ENCODE assay signal across 8 cellular contexts in genomic region chr3:39108309-39108708, GRCh38. TPM values are rescaled to one million over a fixed set of nuclear protein-coding genes. Genes with fewer than 3 reads are reported as not detected.
DNase-seq lines count a peak whose midpoint lies in the region; ATAC-seq and TF ChIP-seq lines count a peak whose summit lies in the region.

No MANE protein-coding gene starts in this region.

- peaks cover 41% of the 10 kb centered on the region for H3K79me2 ChIP-seq in mammary epithelial cell (ENCODE audit: insufficient read depth, low read length)

- no peaks in the 10 kb centered on the region for H3K9me3 ChIP-seq in mammary epithelial cell (replicated peaks; ENCODE audit: insufficient read depth, low read length)

- peak overlapping the region; percentile 94 for H3K4me3 Mint-ChIP-seq in natural killer cell treated with Interleukin-12 subunit alpha and Interleukin-12 subunit beta and Interleukin-15 and Interleukin-18, amount 100 ng/mL, for 72 hours

- intact Hi-C loops in mammary epithelial cell (cut with micrococcal nuclease): loop anchor here (5.0 kb wide), 1 partner anchor 274 kb away; the partner anchor contains the start of gene SLC25A38

- TF ChIP-seq CTCF in LNCaP clone FGC (IDR thresholded peaks at IDR 0.05; ENCODE audit: control insufficient read depth, extremely low read depth, insufficient read depth) (no peak), mammary epithelial cell (conservative IDR thresholded peaks at IDR 0.05 in 1 of 2, IDR thresholded peaks at IDR 0.05 in 1 of 2; ENCODE audit: extremely low read depth in 1 of 2, insufficient read depth in 1 of 2, low read depth in 1 of 2, low read length in 2 of 2) (no peak)

- H3K27me3 Mint-ChIP-seq in natural killer cell treated with Interleukin-12 subunit alpha and Interleukin-12 subunit beta and Interleukin-15 and Interleukin-18, amount 100 ng/mL, for 72 hours: peaks cover 17 to 25% of the 10 kb centered on the region in 2 donors

- H3K9me3 Mint-ChIP-seq in natural killer cell treated with Interleukin-12 subunit alpha and Interleukin-12 subunit beta and Interleukin-15 and Interleukin-18, amount 100 ng/mL, for 72 hours: no peaks in the 10 kb centered on the region

- no peak for TF ChIP-seq POLR2A in GM18505 (IDR thresholded peaks at IDR 0.05; ENCODE audit: borderline replicate concordance, extremely low read depth, insufficient read depth, insufficient read length)

- peaks cover 36 to 41% of the 10 kb centered on the region in 2 donors for H3K4me1 Mint-ChIP-seq in natural killer cell treated with Interleukin-12 subunit alpha and Interleukin-12 subunit beta and Interleukin-15 and Interleukin-18, amount 100 ng/mL, for 72 hours (ENCODE audit: low read depth in 2 of 2)

- ATAC-seq in GM18505 (IDR thresholded peaks at IDR 0.05; ENCODE audit: unreplicated experiment): peak; percentile 84
- ATAC-seq in GM21723 (IDR thresholded peaks at IDR 0.05; ENCODE audit: unreplicated experiment): peak; percentile 72
- ATAC-seq in natural killer cell treated with Interleukin-12 subunit alpha and Interleukin-12 subunit beta and Interleukin-15 and Interleukin-18, amount 100 ng/mL, for 72 hours: peak; percentile 75 to 79

- H3K36me3 Mint-ChIP-seq in natural killer cell treated with Interleukin-12 subunit alpha and Interleukin-12 subunit beta and Interleukin-15 and Interleukin-18, amount 100 ng/mL, for 72 hours: no peaks in the 10 kb centered on the region

- no peaks in the 10 kb centered on the region for H3K27me3 ChIP-seq in mammary epithelial cell (ENCODE audit: insufficient read depth, low read length)

- CTCF ChIA-PET in mammary epithelial cell (lab: Charles Lee; ENCODE audit: low non-redundant PET): interaction anchor here (0.6 to 1.0 kb wide), 2 partner anchors 180 to 183 kb away, joined by 3 to 4 read pairs; no protein-coding TSS in a partner anchor

- no peaks in the 10 kb centered on the region for H3K36me3 ChIP-seq in mammary epithelial cell (ENCODE audit: insufficient read depth, low read length)

- H3K4me1 ChIP-seq in mammary epithelial cell (ENCODE audit: insufficient read depth, low read length): peaks cover 23% of the 10 kb centered on the region

- dilution Hi-C loops in mammary epithelial cell (cut with HindIII; ENCODE audit: low sequenced_read_pairs): loop anchor here (5.0 kb wide), 2 partner anchors 84 to 184 kb away; partner anchors contain the start of gene XIRP1

- peak overlapping the region; percentile 15 to 20 for H3K27ac Mint-ChIP-seq in natural killer cell treated with Interleukin-12 subunit alpha and Interleukin-12 subunit beta and Interleukin-15 and Interleukin-18, amount 100 ng/mL, for 72 hours

- no peaks in the 10 kb centered on the region for H4K20me1 ChIP-seq in mammary epithelial cell (ENCODE audit: insufficient read depth, low read length)

- in situ Hi-C loops in mammary epithelial cell (cut with MboI; ENCODE audit: low sequenced_read_pairs in 2 of 2): loop anchor here in 1 of 2 donors (25.0 kb wide), 1 partner anchor 154 kb away; no protein-coding TSS in a partner anchor

- TSS peak; percentile 29 for BruUV-seq in mammary epithelial cell (replicated peaks; lab: Mats Ljungman, UMichigan)

- peak overlapping the region; percentile 97 for H2AFZ ChIP-seq in mammary epithelial cell (ENCODE audit: low read depth, low read length)

- 49% methylated on average over 2 of the region's 2 CpGs for WGBS in mammary epithelial cell (ENCODE audit: low coverage, missing lambda C conversion rate)

- H3K4me2 ChIP-seq in mammary epithelial cell (ENCODE audit: insufficient read depth, low read depth, low read length): peak overlapping the region; percentile 90

- peak overlapping the region; percentile 86 for H3K27ac ChIP-seq in mammary epithelial cell (ENCODE audit: insufficient read depth, low read depth, low read length)

- H3K4me3 ChIP-seq in LNCaP clone FGC (ENCODE audit: low read depth, low read length) (peak overlapping the region; percentile 99), mammary epithelial cell (replicated peaks in 1 of 3; ENCODE audit: insufficient read depth in 1 of 3, low read depth in 2 of 3, low read length in 3 of 3) (peak overlapping the region; percentile 72 to 95 (median 91))

- H3K9ac ChIP-seq in mammary epithelial cell (ENCODE audit: insufficient read depth, low read length): no peak overlapping the region

- DNase-seq in LNCaP clone FGC (ENCODE audit: low read depth) (no peak), mammary epithelial cell (no peak), DMS153 (lab: John Stamatoyannopoulos, UW) (no peak), DMS53 (lab: John Stamatoyannopoulos, UW) (no peak), RKO (ENCODE audit: low spot score) (no peak)
- peak; percentile 62 for DNase-seq in natural killer cell treated with Interleukin-12 subunit alpha and Interleukin-12 subunit beta and Interleukin-15 and Interleukin-18, amount 100 ng/mL, for 72 hours (ENCODE audit: low spot score)

RNA-seq across cellular contexts. Expression of gene TTC21A, which starts 0.8 kb away (rescaled TPM):
- total RNA-seq in mammary epithelial cell: 1 to 10 TPM; 5.2 to 5.7 TPM
- polyA plus RNA-seq in mammary epithelial cell: 1.3 TPM
- not detected for polyA minus RNA-seq in mammary epithelial cell
- total RNA-seq in natural killer cell treated with Interleukin-12 subunit alpha and Interleukin-12 subunit beta and Interleukin-15 and Interleukin-18, amount 100 ng/mL, for 72 hours: 1 to 10 TPM in 1 of 2 donors, under 1 TPM in 1; 0.12 to 1.8 TPM

RNA-seq across cellular contexts. Expression of gene GORASP1, which starts 0.9 kb away (rescaled TPM):
- total RNA-seq in mammary epithelial cell: 10 to 100 TPM; 47.0 to 51.3 TPM
- 37.7 TPM for polyA plus RNA-seq in mammary epithelial cell
- 73.7 TPM for polyA minus RNA-seq in mammary epithelial cell
- 10 to 100 TPM; 12.9 to 16.6 TPM for total RNA-seq in natural killer cell treated with Interleukin-12 subunit alpha and Interleukin-12 subunit beta and Interleukin-15 and Interleukin-18, amount 100 ng/mL, for 72 hours

RNA-seq across cellular contexts. Expression of gene CSRNP1, which starts 45.1 kb away (rescaled TPM):
- 1 to 10 TPM; 6.5 to 9.6 TPM for total RNA-seq in mammary epithelial cell
- polyA plus RNA-seq in mammary epithelial cell: 8.4 TPM
- polyA minus RNA-seq in mammary epithelial cell: 22.2 TPM
- total RNA-seq in natural killer cell treated with Interleukin-12 subunit alpha and Interleukin-12 subunit beta and Interleukin-15 and Interleukin-18, amount 100 ng/mL, for 72 hours: 10 to 100 TPM; 10.8 to 18.4 TPM

RNA-seq across cellular contexts. Expression of gene WDR48, which starts 56.5 kb away (rescaled TPM):
- total RNA-seq in mammary epithelial cell: 10 to 100 TPM; 28.8 to 31.6 TPM
- 11.7 TPM for polyA plus RNA-seq in mammary epithelial cell
- polyA minus RNA-seq in mammary epithelial cell: 8.3 TPM
- total RNA-seq in natural killer cell treated with Interleukin-12 subunit alpha and Interleukin-12 subunit beta and Interleukin-15 and Interleukin-18, amount 100 ng/mL, for 72 hours: 10 to 100 TPM; 26.9 to 31.8 TPM

RNA-seq across cellular contexts. Expression of gene SCN11A, which starts 56.6 kb away (rescaled TPM):
- total RNA-seq in mammary epithelial cell: not detected
- not detected for polyA plus RNA-seq in mammary epithelial cell
- not detected for polyA minus RNA-seq in mammary epithelial cell
- under 1 TPM; 0.05 to 0.14 TPM for total RNA-seq in natural killer cell treated with Interleukin-12 subunit alpha and Interleukin-12 subunit beta and Interleukin-15 and Interleukin-18, amount 100 ng/mL, for 72 hours
